Comparison of ENCODE assay signal across 29 cellular contexts in genomic region chr12:86104087-86104486, GRCh38.
"Had no signal": no experiment of that assay in that cellular context is flagged by ENCODE, and none has a peak within 500 bp of the region (broad histone marks: within the 10 kb centered on the region; RNA-seq: fewer than 3 reads in every experiment).

No MANE protein-coding gene starts in this region.

- H3K4me1 ChIP-seq: left lung, lower lobe of right lung, pancreas, prostate gland, suprapubic skin, tibial artery, uterus had no signal

- H3K27ac ChIP-seq: left lung, lower lobe of right lung, pancreas, prostate gland, skin epidermis, suprapubic skin, thoracic aorta, tibial artery, uterus had no signal

- H3K9me3 Mint-ChIP-seq: memory B cell; neural crest cell; stimulated activated effector memory CD8-positive, alpha-beta T cell treated with anti-CD3 and anti-CD28 coated beads, Interleukin-12 subunit alpha, Interleukin-12 subunit beta, amount 100 ng/mL, for 72 hours; stimulated activated naive CD8-positive, alpha-beta T cell treated with anti-CD3 and anti-CD28 coated beads, Interleukin-15, Interleukin-2, amounts not matched to agents 100 ng/mL and 50 ng/mL, for 24 hours had no signal

- H3K27me3 ChIP-seq: left lung, pancreas, suprapubic skin, tibial artery, uterus had no signal

- H3K4me3 ChIP-seq: left lung, lower lobe of right lung, mucosa of descending colon, pancreas, prostate gland, skin epidermis, suprapubic skin, thoracic aorta, tibial artery, uterus had no signal

- DNase-seq: hippocampal formation; kidney; left colon; left lung; lower lobe of right lung; midbrain; mucosa of descending colon; naive thymus-derived CD4-positive, alpha-beta T cell; nucleus accumbens; pancreas; posterior cingulate gyrus; retina; right cardiac atrium; stimulated activated CD4-positive, alpha-beta T cell treated with anti-CD3 and anti-CD28 coated beads, Interleukin-12 subunit alpha, Interleukin-12 subunit beta, amount 100 ng/mL, for 4 hours; stimulated activated CD4-positive, alpha-beta T cell treated with anti-CD3 and anti-CD28 coated beads, Interleukin-15, amount 100 ng/mL, for 24 hours; stimulated activated CD4-positive, alpha-beta T cell treated with anti-CD3 and anti-CD28 coated beads, Interleukin-4, amount 100 ng/mL, for 24 hours; stimulated activated naive CD4-positive, alpha-beta T cell; tibial artery; trophoblast cell; uterus had no signal

- H3K9me3 ChIP-seq: left lung, lower lobe of right lung, mucosa of descending colon, pancreas, prostate gland, suprapubic skin, thoracic aorta, tibial artery, uterus had no signal

- H3K4me1 Mint-ChIP-seq: memory B cell; naive thymus-derived CD4-positive, alpha-beta T cell; stimulated activated effector memory CD8-positive, alpha-beta T cell treated with anti-CD3 and anti-CD28 coated beads, Interleukin-12 subunit alpha, Interleukin-12 subunit beta, amount 100 ng/mL, for 72 hours had no signal

- H3K27ac Mint-ChIP-seq: memory B cell; naive thymus-derived CD4-positive, alpha-beta T cell; natural killer cell treated with Interleukin-12 subunit alpha and Interleukin-12 subunit beta and Interleukin-15 and Interleukin-18, amount 100 ng/mL, for 72 hours; stimulated activated effector memory CD8-positive, alpha-beta T cell treated with anti-CD3 and anti-CD28 coated beads, Interleukin-12 subunit alpha, Interleukin-12 subunit beta, amount 100 ng/mL, for 72 hours; stimulated activated naive CD8-positive, alpha-beta T cell treated with anti-CD3 and anti-CD28 coated beads, Interleukin-15, Interleukin-2, amounts not matched to agents 100 ng/mL and 50 ng/mL, for 24 hours had no signal

- H3K4me3 Mint-ChIP-seq: memory B cell; naive thymus-derived CD4-positive, alpha-beta T cell; natural killer cell treated with Interleukin-12 subunit alpha and Interleukin-12 subunit beta and Interleukin-15 and Interleukin-18, amount 100 ng/mL, for 72 hours; neural crest cell; stimulated activated effector memory CD8-positive, alpha-beta T cell treated with anti-CD3 and anti-CD28 coated beads, Interleukin-12 subunit alpha, Interleukin-12 subunit beta, amount 100 ng/mL, for 72 hours; stimulated activated naive CD8-positive, alpha-beta T cell treated with anti-CD3 and anti-CD28 coated beads, Interleukin-15, Interleukin-2, amounts not matched to agents 100 ng/mL and 50 ng/mL, for 24 hours had no signal

- H3K36me3 Mint-ChIP-seq: memory B cell; naive thymus-derived CD4-positive, alpha-beta T cell; natural killer cell treated with Interleukin-12 subunit alpha and Interleukin-12 subunit beta and Interleukin-15 and Interleukin-18, amount 100 ng/mL, for 72 hours; stimulated activated effector memory CD8-positive, alpha-beta T cell treated with anti-CD3 and anti-CD28 coated beads, Interleukin-12 subunit alpha, Interleukin-12 subunit beta, amount 100 ng/mL, for 72 hours had no signal

- H3K27me3 Mint-ChIP-seq: memory B cell; naive thymus-derived CD4-positive, alpha-beta T cell; natural killer cell treated with Interleukin-12 subunit alpha and Interleukin-12 subunit beta and Interleukin-15 and Interleukin-18, amount 100 ng/mL, for 72 hours; stimulated activated naive CD8-positive, alpha-beta T cell treated with anti-CD3 and anti-CD28 coated beads, Interleukin-15, Interleukin-2, amounts not matched to agents 100 ng/mL and 50 ng/mL, for 24 hours had no signal

- H3K36me3 ChIP-seq: left lung, lower lobe of right lung, pancreas, prostate gland, suprapubic skin, thoracic aorta, tibial artery, uterus had no signal
